In genomic region chr3:39291903-39292329, GRCh38 we compare ENCODE assay signal across 9 cellular contexts. TPM values are rescaled to one million over a fixed set of nuclear protein-coding genes. Genes with fewer than 3 reads are reported as not detected.
A peak's percentile ranks its signal among the peaks of the same experiment; 100 is the strongest.
DNase-seq lines count a peak whose midpoint lies in the region; ATAC-seq, FAIRE-seq and TF ChIP-seq lines count a peak whose summit lies in the region.
"Had no signal": no experiment of that assay in that cellular context is flagged by ENCODE, and none has a peak within 500 bp of the region (broad histone marks: within the 10 kb centered on the region; RNA-seq: fewer than 3 reads in every experiment).

No MANE protein-coding gene starts in this region.

- intact Hi-C loops in activated B cell treated with CpG ODN at 0.5 μM for 24 hours (cut with micrococcal nuclease) = loop anchor here (1.0 kb wide), 3 partner anchors 103 to 771 kb away; no protein-coding TSS in a partner anchor
- intact Hi-C loops in mammary epithelial cell (cut with micrococcal nuclease) = loop anchor here (1.0 kb wide), 1 partner anchor 86 kb away; no protein-coding TSS in a partner anchor

- no peak overlapping the region for H3K27ac Mint-ChIP-seq in activated B cell treated with CpG ODN at 0.5 μM for 24 hours

- H3K4me2 ChIP-seq in mammary epithelial cell (ENCODE audit: insufficient read depth, low read depth, low read length) (no peak overlapping the region), keratinocyte (ENCODE audit: control insufficient read depth, extremely low read depth, insufficient read depth, low read depth, low read length) (no peak overlapping the region)

- no peaks in the 10 kb centered on the region for H3K9me3 Mint-ChIP-seq in activated B cell treated with CpG ODN at 0.5 μM for 24 hours

- H3K27ac ChIP-seq in mammary epithelial cell (ENCODE audit: insufficient read depth, low read depth, low read length) = no peak overlapping the region
- no peak overlapping the region for H3K27ac ChIP-seq in keratinocyte (ENCODE audit: control insufficient read depth, insufficient read depth, low read length)

- peak; percentile 83 for FAIRE-seq in GM12891 (lab: Jason Lieb, UNC)
- FAIRE-seq in keratinocyte (lab: Jason Lieb, UNC) = peak; percentile 41
- FAIRE-seq: islet of Langerhans had no signal

- TF ChIP-seq CTCF in activated B cell treated with CpG ODN at 0.5 μM for 24 hours (IDR thresholded peaks at IDR 0.05) (no peak), mammary epithelial cell (conservative IDR thresholded peaks at IDR 0.05 in 1 of 2, IDR thresholded peaks at IDR 0.05 in 1 of 2; ENCODE audit: extremely low read depth in 1 of 2, insufficient read depth in 1 of 2, low read depth in 1 of 2, low read length in 2 of 2) (peak; percentile 89 to 92), keratinocyte (optimal IDR thresholded peaks at IDR 0.05 in 1 of 3, IDR thresholded peaks at IDR 0.05 in 1 of 3, conservative IDR thresholded peaks at IDR 0.05 in 1 of 3; ENCODE audit: extremely low read depth in 1 of 3, insufficient read depth in 2 of 3, low read length in 3 of 3) (peak; percentile 88 to 97 (median 95))

- CTCF ChIA-PET in activated B cell treated with CpG ODN at 0.5 μM for 24 hours (lab: Charles Lee) = interaction anchor here (0.6 to 10.0 kb wide), 24 partner anchors 10 to 770 kb away, joined by 3 to 585 read pairs (median 5); partner anchors contain the start of genes CX3CR1 and XIRP1
- CTCF ChIA-PET in mammary epithelial cell (lab: Charles Lee; ENCODE audit: low non-redundant PET) = interaction anchor here (0.5 to 1.2 kb wide), 7 partner anchors 86 to 292 kb away, joined by 3 to 11 read pairs (median 4); no protein-coding TSS in a partner anchor

- H4K20me1 ChIP-seq in mammary epithelial cell (ENCODE audit: insufficient read depth, low read length) = no peaks in the 10 kb centered on the region
- no peaks in the 10 kb centered on the region for H4K20me1 ChIP-seq in keratinocyte (ENCODE audit: control insufficient read depth, extremely low read depth, insufficient read depth, low read length)

- peaks cover 4% of the 10 kb centered on the region for H3K27me3 Mint-ChIP-seq in activated B cell treated with CpG ODN at 0.5 μM for 24 hours

- H3K36me3 ChIP-seq in mammary epithelial cell (ENCODE audit: insufficient read depth, low read length) (no peaks in the 10 kb centered on the region), keratinocyte (ENCODE audit: control insufficient read depth in 2 of 2, extremely low read depth in 1 of 2, insufficient read depth in 2 of 2, low read length in 2 of 2) (no peaks in the 10 kb centered on the region)

- ATAC-seq in activated B cell treated with CpG ODN at 0.5 μM for 24 hours (ENCODE audit: low read depth) (no peak), HG02642 (IDR thresholded peaks at IDR 0.05; ENCODE audit: poor library complexity, unreplicated experiment) (no peak), HG03045 (IDR thresholded peaks at IDR 0.05; ENCODE audit: unreplicated experiment) (no peak)

- no peak overlapping the region for H3K4me3 ChIP-seq in mammary epithelial cell (replicated peaks in 1 of 3; ENCODE audit: insufficient read depth in 1 of 3, low read depth in 2 of 3, low read length in 3 of 3)
- H3K4me3 ChIP-seq in keratinocyte (ENCODE audit: control insufficient read depth in 2 of 3, extremely low read depth in 1 of 3, insufficient read depth in 2 of 3, low read depth in 1 of 3, low read length in 3 of 3) = no peak overlapping the region

- DNase-seq in GM12891 (ENCODE audit: insufficient read length, low spot score) (no peak), NCI-H2029 treated with DMSO at 0.1 percent for 48 hours (lab: John Stamatoyannopoulos, UW) (peak; percentile 68), activated B cell treated with CpG ODN at 0.5 μM for 24 hours (peak; percentile 67), mammary epithelial cell (peak; percentile 32), keratinocyte (ENCODE audit: low read depth, low spot score) (no peak)
- peak; percentile 65 for DNase-seq in stimulated activated CD4-positive, alpha-beta T cell treated with anti-CD3 and anti-CD28 coated beads, Interleukin-2, amount 100 ng/mL, for 4 hours (ENCODE audit: low read depth)

- H3K9ac ChIP-seq in mammary epithelial cell (ENCODE audit: insufficient read depth, low read length) (no peak overlapping the region), keratinocyte (ENCODE audit: control insufficient read depth, extremely low read depth, insufficient read depth, low read length) (no peak overlapping the region)

- BruUV-seq in mammary epithelial cell (replicated peaks; lab: Mats Ljungman, UMichigan) = no TSS peak

- H3K79me2 ChIP-seq in mammary epithelial cell (ENCODE audit: insufficient read depth, low read length) (no peaks in the 10 kb centered on the region), keratinocyte (ENCODE audit: control insufficient read depth, insufficient read depth, low read length) (no peaks in the 10 kb centered on the region)

- no peak overlapping the region for H3K4me3 Mint-ChIP-seq in activated B cell treated with CpG ODN at 0.5 μM for 24 hours

- WGBS in mammary epithelial cell (ENCODE audit: low coverage, missing lambda C conversion rate) = 9% methylated on average over 4 of the region's 5 CpGs

- H3K9me3 ChIP-seq in mammary epithelial cell (replicated peaks; ENCODE audit: insufficient read depth, low read length) = no peaks in the 10 kb centered on the region
- H3K9me3 ChIP-seq in keratinocyte (ENCODE audit: control insufficient read depth, low read depth, low read length) = no peaks in the 10 kb centered on the region

- H3K9me1 ChIP-seq in keratinocyte (ENCODE audit: control insufficient read depth, extremely low read depth, insufficient read depth, low read length) = no peaks in the 10 kb centered on the region

- H3K4me1 Mint-ChIP-seq in activated B cell treated with CpG ODN at 0.5 μM for 24 hours = peaks cover 25% of the 10 kb centered on the region

- no peak for TF ChIP-seq POLR2A in GM12891 (IDR thresholded peaks at IDR 0.05; ENCODE audit: low read depth, low read length)

- dilution Hi-C loops in mammary epithelial cell (cut with HindIII; ENCODE audit: low sequenced_read_pairs) (loop anchor here (5.0 kb wide), 3 partner anchors 80 to 185 kb away; partner anchors contain the start of genes GORASP1, TTC21A and XIRP1), keratinocyte (cut with MboI; ENCODE audit: extremely low pct_ligation_motif_present, low sequenced_read_pairs) (loop anchor here (5.0 kb wide), 1 partner anchor 100 kb away; the partner anchor contains the start of gene XIRP1)

- in situ Hi-C loops in mammary epithelial cell (cut with MboI; ENCODE audit: low sequenced_read_pairs in 2 of 2) = no loop called here

- H2AFZ ChIP-seq in mammary epithelial cell (ENCODE audit: low read depth, low read length) (no peak overlapping the region), keratinocyte (ENCODE audit: control insufficient read depth, low read length) (no peak overlapping the region)

- H3K27me3 ChIP-seq in mammary epithelial cell (ENCODE audit: insufficient read depth, low read length) (no peaks in the 10 kb centered on the region), keratinocyte (ENCODE audit: control insufficient read depth, extremely low read depth, insufficient read depth, low read length) (no peaks in the 10 kb centered on the region)

- no peaks in the 10 kb centered on the region for H3K36me3 Mint-ChIP-seq in activated B cell treated with CpG ODN at 0.5 μM for 24 hours (ENCODE audit: low read depth)

- POLR2A ChIA-PET in activated B cell treated with CpG ODN at 0.5 μM for 24 hours (lab: Charles Lee) = interaction anchor here (0.6 to 1.2 kb wide), 2 partner anchors 92 to 115 kb away, joined by 3 to 4 read pairs; no protein-coding TSS in a partner anchor

- no peaks in the 10 kb centered on the region for H3K4me1 ChIP-seq in mammary epithelial cell (ENCODE audit: insufficient read depth, low read length)
- no peaks in the 10 kb centered on the region for H3K4me1 ChIP-seq in keratinocyte (ENCODE audit: control insufficient read depth, extremely low read depth, insufficient read depth, low read length)

TF ChIP-seq in GM12891, 5 proteins besides CTCF, POLR2A, EP300 and RAD21:
- TF ChIP-seq POU2F2 (IDR thresholded peaks at IDR 0.05; ENCODE audit: low read depth, low read length) (peak; percentile 20; the same call in 1 of the 2 replicates), POLR2AphosphoS5 (IDR thresholded peaks at IDR 0.05; ENCODE audit: low read depth, low read length) (no peak)
TF ChIP-seq in GM12891: peak in this region for 1.

RNA-seq across cellular contexts. Expression of gene CX3CR1, which starts 12.1 kb away (rescaled TPM):
- 0.10 TPM for polyA plus RNA-seq in GM12891 (2012; ENCODE audit: low read depth, missing spikeins)
- total RNA-seq in activated B cell treated with CpG ODN at 0.5 μM for 24 hours (0.12 and 0.38 TPM in 2 replicates), mammary epithelial cell (not detected)
- polyA plus RNA-seq in mammary epithelial cell (not detected), keratinocyte (0.05 TPM in 2 of 3 replicates, not detected in the other)
- polyA minus RNA-seq in mammary epithelial cell (not detected), keratinocyte (0.23 TPM in 1 of 3 replicates, not detected in the others)
- not detected for polyA plus RNA-seq in keratinocyte (2011; ENCODE audit: low read depth)
- not detected in 2 replicates for polyA plus RNA-seq in keratinocyte (2011; cell fraction: cytosol; rRNA removed)
- polyA plus RNA-seq in keratinocyte (2011; cell fraction: nucleus; rRNA removed) = 0.03 TPM in 1 of 2 replicates, not detected in the other
- not detected in 2 replicates for polyA plus RNA-seq in keratinocyte (2012; ENCODE audit: low replicate concordance)
- not detected for polyA minus RNA-seq in keratinocyte (2011; cell fraction: cytosol; rRNA and poly(A)+ RNA removed)
- not detected in 2 replicates for polyA minus RNA-seq in keratinocyte (2011; cell fraction: nucleus; rRNA and poly(A)+ RNA removed)

RNA-seq across cellular contexts. Expression of gene CCR8, which starts 37.6 kb away (rescaled TPM):
- 4.6 TPM for polyA plus RNA-seq in GM12891 (2012; ENCODE audit: low read depth, missing spikeins)
- total RNA-seq in activated B cell treated with CpG ODN at 0.5 μM for 24 hours (not detected in 2 replicates), mammary epithelial cell (not detected)
- polyA plus RNA-seq in mammary epithelial cell (not detected), keratinocyte (not detected in 3 replicates)
- polyA minus RNA-seq in mammary epithelial cell (not detected), keratinocyte (not detected in 3 replicates)
- not detected for polyA plus RNA-seq in keratinocyte (2011; ENCODE audit: low read depth)
- not detected in 2 replicates for polyA plus RNA-seq in keratinocyte (2011; cell fraction: cytosol; rRNA removed)
- not detected in 2 replicates for polyA plus RNA-seq in keratinocyte (2011; cell fraction: nucleus; rRNA removed)
- polyA plus RNA-seq in keratinocyte (2012; ENCODE audit: low replicate concordance) = not detected in 2 replicates
- polyA minus RNA-seq in keratinocyte (2011; cell fraction: cytosol; rRNA and poly(A)+ RNA removed) = not detected
- not detected in 2 replicates for polyA minus RNA-seq in keratinocyte (2011; cell fraction: nucleus; rRNA and poly(A)+ RNA removed)

Comparison
In these comparisons a context has a peak if more than half of its experiments do, and no peak if none do; other contexts are left out.
1. DNase-seq: peak in NCI-H2029 treated with DMSO at 0.1 percent for 48 hours (single experiment), activated B cell treated with CpG ODN at 0.5 μM for 24 hours (single experiment), mammary epithelial cell (single experiment) and stimulated activated CD4-positive, alpha-beta T cell treated with anti-CD3 and anti-CD28 coated beads, Interleukin-2, amount 100 ng/mL, for 4 hours (single experiment); none in GM12891 (single experiment) and keratinocyte (single experiment).